10 cellular contexts compared by ENCODE assay signal in the genomic region with DNA sequence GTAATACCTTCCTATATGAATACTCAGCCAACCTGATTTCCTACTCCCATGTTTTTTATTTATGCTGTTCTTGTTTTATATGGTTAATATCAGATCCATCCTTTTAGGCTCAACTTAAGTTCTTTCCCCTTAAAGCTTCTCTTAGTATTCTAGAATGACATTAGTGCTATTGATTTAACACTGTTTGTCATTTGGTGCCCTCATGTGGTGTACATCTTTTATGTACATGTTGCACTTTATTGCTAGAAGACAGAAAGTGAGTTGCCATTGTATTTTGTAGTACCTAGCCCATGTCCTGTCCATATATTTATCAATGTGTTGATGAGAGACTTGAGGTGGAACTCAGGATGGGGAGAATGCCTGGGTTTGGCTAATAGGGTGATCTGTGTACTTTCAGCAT. TPM values are rescaled to one million over a fixed set of nuclear protein-coding genes. Genes with fewer than 3 reads are reported as not detected.
A peak's percentile ranks its signal among the peaks of the same experiment; 100 is the strongest.
DNase-seq lines count a peak whose midpoint lies in the region; ATAC-seq and TF ChIP-seq lines count a peak whose summit lies in the region.
"Had no signal": no experiment of that assay in that cellular context is flagged by ENCODE, and none has a peak within 500 bp of the region (broad histone marks: within the 10 kb centered on the region; RNA-seq: fewer than 3 reads in every experiment).

No MANE protein-coding gene starts in this region.

- TF ChIP-seq POLR2A in transverse colon (IDR thresholded peaks at IDR 0.05): no peak

- no peak overlapping the region for H3K27ac ChIP-seq in cardiac muscle cell
- H3K27ac ChIP-seq in transverse colon: no peak overlapping the region
- H3K27ac ChIP-seq: prostate gland had no signal

- TF ChIP-seq EP300 in transverse colon (IDR thresholded peaks at IDR 0.05; ENCODE audit: low read depth): no peak

- TF ChIP-seq CTCF in cardiac muscle cell (IDR thresholded peaks at IDR 0.05; ENCODE audit: low read depth, low read length) (peak; percentile 31), transverse colon (IDR thresholded peaks at IDR 0.05) (peak in 4 of 5 experiments; percentile 13 to 35 (median 20))

- intact Hi-C loops in Right ventricle myocardium superior (cut with DNase I): no loop called here
- intact Hi-C loops in transverse colon (cut with DNase I; ENCODE audit: low total_unique reads): no loop called here

- no peaks in the 10 kb centered on the region for H3K9me3 ChIP-seq in cardiac muscle cell (ENCODE audit: low read depth)
- no peaks in the 10 kb centered on the region for H3K9me3 ChIP-seq in transverse colon
- H3K9me3 ChIP-seq: prostate gland had no signal

- H3K36me3 ChIP-seq in cardiac muscle cell (peaks cover 9% of the 10 kb centered on the region), transverse colon (peaks cover 0 to 12% (median 2%) of the 10 kb centered on the region in 4 donors)
- H3K36me3 ChIP-seq: prostate gland had no signal

- DNase-seq in cardiac muscle cell (ENCODE audit: low read depth in 1 of 2, low spot score in 1 of 2) (peak in 1 of 2 donors; percentile 68), Right ventricle myocardium superior (no peak), NCI-H748 treated with DMSO at 0.1 percent for 48 hours (lab: John Stamatoyannopoulos, UW) (peak; percentile 8), dermis microvascular lymphatic vessel endothelial cell (ENCODE audit: low read depth in 2 of 2) (peak; percentile 37 to 68), transverse colon (no peak), nucleus accumbens (lab: John Stamatoyannopoulos, UW) (no peak)
- DNase-seq in stimulated activated CD4-positive, alpha-beta T cell treated with anti-CD3 and anti-CD28 coated beads, Interleukin-2, amount 100 ng/mL, for 24 hours: no peak
- DNase-seq: activated CD4-positive, CD25-positive, alpha-beta regulatory T cell had no signal

- ATAC-seq in Right ventricle myocardium superior (ENCODE audit: poor library complexity): no peak
- ATAC-seq in GM18909 (IDR thresholded peaks at IDR 0.05; ENCODE audit: poor library complexity, unreplicated experiment): no peak

- H3K27me3 ChIP-seq in cardiac muscle cell (no peaks in the 10 kb centered on the region), transverse colon (no peaks in the 10 kb centered on the region)

- in situ Hi-C loops in transverse colon (cut with MboI; ENCODE audit: low pct_ligation_motif_present in 1 of 4, low pct_unique_long_range_greater_than_20kb in 1 of 4, low sequenced_read_pairs in 3 of 4): no loop called here

- H3K4me1 ChIP-seq in cardiac muscle cell (ENCODE audit: low read depth): peaks cover 9% of the 10 kb centered on the region
- peaks cover 14 to 28% (median 19%) of the 10 kb centered on the region in 4 donors for H3K4me1 ChIP-seq in transverse colon

- H3K4me3 ChIP-seq in cardiac muscle cell (no peak overlapping the region), transverse colon (no peak overlapping the region)
- H3K4me3 ChIP-seq: prostate gland had no signal

RNA-seq across cellular contexts. Expression of gene HTRA2, which starts 2.5 kb away (rescaled TPM):
- total RNA-seq in cardiac muscle cell (39.9 and 55.1 TPM in 2 replicates), Right ventricle myocardium superior (28.5 TPM), dermis microvascular lymphatic vessel endothelial cell (40.3 and 51.7 TPM in 2 replicates), transverse colon (10 to 100 TPM in 3 of 4 donors, 1 to 10 TPM in 1; 8.6 to 29.6 (median 21.0) TPM)
- polyA plus RNA-seq in cardiac muscle cell: 57.6 and 82.0 TPM in 2 replicates

RNA-seq across cellular contexts. Expression of gene AUP1, which starts 2.7 kb away (rescaled TPM):
- total RNA-seq in cardiac muscle cell (93.2 and 105 TPM in 2 replicates), Right ventricle myocardium superior (43.2 TPM), dermis microvascular lymphatic vessel endothelial cell (84.3 and 113 TPM in 2 replicates), transverse colon (100 to 1,000 TPM; 164 to 264 (median 189) TPM)
- 120 and 122 TPM in 2 replicates for polyA plus RNA-seq in cardiac muscle cell

RNA-seq across cellular contexts. Expression of gene DQX1, which starts 6.2 kb away (rescaled TPM):
- total RNA-seq in cardiac muscle cell: 0.98 and 1.1 TPM in 2 replicates
- polyA plus RNA-seq in cardiac muscle cell: 0.60 and 0.67 TPM in 2 replicates
- not detected for total RNA-seq in Right ventricle myocardium superior
- under 0.01 TPM in 1 of 2 replicates, not detected in the other for total RNA-seq in dermis microvascular lymphatic vessel endothelial cell
- 100 to 1,000 TPM in 1 of 4 donors, 10 to 100 TPM in 3; 32.4 to 194 (median 53.1) TPM for total RNA-seq in transverse colon
- total RNA-seq: prostate gland had no signal

RNA-seq across cellular contexts. Expression of gene TLX2, which starts 18.0 kb away (rescaled TPM):
- total RNA-seq in cardiac muscle cell (0.06 TPM in 1 of 2 replicates, not detected in the other), Right ventricle myocardium superior (not detected), dermis microvascular lymphatic vessel endothelial cell (not detected in 2 replicates), transverse colon (1 to 10 TPM in 1 of 4 donors, under 1 TPM in 1, not detected in 2; 0.96 to 2.5 TPM)
- not detected in 2 replicates for polyA plus RNA-seq in cardiac muscle cell

RNA-seq across cellular contexts. Expression of gene LOXL3, which starts 21.5 kb away (rescaled TPM):
- total RNA-seq in cardiac muscle cell (23.7 and 43.3 TPM in 2 replicates), Right ventricle myocardium superior (3.6 TPM), dermis microvascular lymphatic vessel endothelial cell (0.77 and 2.0 TPM in 2 replicates), transverse colon (1 to 10 TPM; 1.6 to 4.1 (median 3.0) TPM)
- 13.4 and 31.7 TPM in 2 replicates for polyA plus RNA-seq in cardiac muscle cell

Comparison
In these comparisons a context has a peak if more than half of its experiments do, and no peak if none do; other contexts are left out.
1. DNase-seq: peak in NCI-H748 treated with DMSO at 0.1 percent for 48 hours (single experiment) and dermis microvascular lymphatic vessel endothelial cell (2 of 2); none in Right ventricle myocardium superior (single experiment), transverse colon (single experiment), nucleus accumbens (0 of 56) and stimulated activated CD4-positive, alpha-beta T cell treated with anti-CD3 and anti-CD28 coated beads, Interleukin-2, amount 100 ng/mL, for 24 hours (0 of 2).
2. RNA of gene DQX1, which starts 6.2 kb away (total RNA-seq): 32.4 to 194 TPM in transverse colon; 0.98 to 1.1 TPM in cardiac muscle cell, not detected in Right ventricle myocardium superior (single experiment) and under 0.01 TPM in dermis microvascular lymphatic vessel endothelial cell; every median in the first group is over 10 times any median in the second.